In genomic region chr20:58692579-58693225, GRCh38 we compare ENCODE assay signal across 8 cellular contexts. TPM values are rescaled to one million over a fixed set of nuclear protein-coding genes. Genes with fewer than 3 reads are reported as not detected.
DNase-seq lines count a peak whose midpoint lies in the region; ATAC-seq and TF ChIP-seq lines count a peak whose summit lies in the region.

Gene NPEPL1 (plus strand): TSS chr20:58692800. CDS start chr20:58692901, 101 bp downstream.

- in situ Hi-C loops in endometrial microvascular endothelial cells (cut with HindIII; ENCODE audit: inconsistent ontology term, low pct_unique_long_range_greater_than_20kb, low sequenced_read_pairs) = no loop called here

- no peaks in the 10 kb centered on the region for H3K9me3 ChIP-seq in mucosa of descending colon

- TF ChIP-seq POLR2A in GM15510 (IDR thresholded peaks at IDR 0.05; ENCODE audit: borderline replicate concordance, extremely low read depth, insufficient read length) = peak; percentile 33

- ATAC-seq in HG02763 (IDR thresholded peaks at IDR 0.05; ENCODE audit: unreplicated experiment) (peak; percentile 86), mucosa of descending colon (peak; percentile 96)

- H3K4me1 ChIP-seq in mucosa of descending colon (ENCODE audit: low read depth) = peaks cover 16% of the 10 kb centered on the region

- no peak within 1 kb of the TSS for H3K4me3 ChIP-seq in mucosa of descending colon

- intact Hi-C loops in mucosa of descending colon (cut with DNase I, micrococcal nuclease) = no loop called here

- DNase-seq in NCI-H226 = peak; percentile 68
- peak; percentile 19 for DNase-seq in activated CD8-positive, alpha-beta memory T cell treated with anti-CD3 and anti-CD28 coated beads for 4 hours (ENCODE audit: low read depth in 2 of 2)
- DNase-seq in mucosa of descending colon = peak; percentile 78 to 87 (median 79)
- peak; percentile 8 to 59 for DNase-seq in stimulated activated CD8-positive, alpha-beta memory T cell treated with anti-CD3 and anti-CD28 coated beads, Interleukin-7, amount 100 ng/mL, for 4 hours (ENCODE audit: low read depth in 2 of 2)
- DNase-seq in KG1 (lab: John Stamatoyannopoulos, UW) = no peak

- peak; percentile 21 for TF ChIP-seq CTCF in mucosa of descending colon (IDR thresholded peaks at IDR 0.05)

- H3K36me3 ChIP-seq in mucosa of descending colon (ENCODE audit: low read depth) = no peaks in the 10 kb centered on the region

RNA-seq across cellular contexts. Expression of gene NPEPL1, which starts in this region (rescaled TPM):
- total RNA-seq in endometrial microvascular endothelial cells (ENCODE audit: inconsistent ontology term) = 19.4 TPM
- 10 to 100 TPM; 26.8 to 41.6 (median 30.8) TPM for total RNA-seq in mucosa of descending colon
